ENCODE assay signal across 1 cellular context in genomic region chr19:17346109-17346671, GRCh38.
TF ChIP-seq lines count a peak whose summit lies in the region.

No MANE protein-coding gene starts in this region.

TF ChIP-seq in GM23338, 12 proteins besides CTCF, POLR2A, EP300 and RAD21 (continued from another document):
- peak; percentile 41; the same call in 1 of the 2 replicates for TF ChIP-seq ZNF462 (CRISPR knock-in tag; IDR thresholded peaks at IDR 0.05)
